ENCODE assay signal across 8 cellular contexts in genomic region chr19:2782357-2782935, GRCh38. TPM values are rescaled to one million over a fixed set of nuclear protein-coding genes. Genes with fewer than 3 reads are reported as not detected.
DNase-seq lines count a peak whose midpoint lies in the region; ATAC-seq and TF ChIP-seq lines count a peak whose summit lies in the region.

No MANE protein-coding gene starts in this region.

- H3K27me3 ChIP-seq in H7 (ENCODE audit: control insufficient read depth, insufficient read depth, low read length) (no peaks in the 10 kb centered on the region), skeletal muscle tissue (ENCODE audit: control insufficient read depth in 3 of 3, insufficient read depth in 3 of 3, low read length in 3 of 3) (no peaks in the 10 kb centered on the region)

- H3K36me3 Mint-ChIP-seq in T-helper 17 cell (ENCODE audit: low read depth): no peaks in the 10 kb centered on the region

- H3K4me3 ChIP-seq in H7 (ENCODE audit: insufficient read depth, low read depth, low read length): peak overlapping the region; percentile 99
- H3K4me3 ChIP-seq in fibroblast of the aortic adventitia (ENCODE audit: low read depth, low read length): peak overlapping the region; percentile 79
- H3K4me3 ChIP-seq in skeletal muscle tissue (ENCODE audit: low read length in 3 of 3): peak overlapping the region; percentile 80 to 98 (median 97)

- peak overlapping the region; percentile 89 for H3K4me3 Mint-ChIP-seq in T-helper 17 cell

- H3K4me1 ChIP-seq in skeletal muscle tissue (ENCODE audit: control insufficient read depth in 3 of 3, insufficient read depth in 3 of 3, low read length in 3 of 3): peaks cover 52 to 67% (median 64%) of the 10 kb centered on the region in 3 donors

- ATAC-seq in T-helper 17 cell (no peak), GM21423 (IDR thresholded peaks at IDR 0.05; ENCODE audit: unreplicated experiment) (no peak), HG03139 (IDR thresholded peaks at IDR 0.05; ENCODE audit: unreplicated experiment) (no peak)

- H3K9me3 ChIP-seq in T-helper 17 cell (ENCODE audit: control insufficient read depth, low read length, poor library complexity, severe bottlenecking) (no peaks in the 10 kb centered on the region), skeletal muscle tissue (ENCODE audit: control insufficient read depth in 3 of 3, low read length in 3 of 3) (no peaks in the 10 kb centered on the region)

- DNase-seq in H7: peak; percentile 53
- no peak for DNase-seq in T-helper 17 cell
- no peak for DNase-seq in fibroblast of the aortic adventitia (ENCODE audit: low read depth)
- DNase-seq in kidney glomerular epithelial cell (lab: John Stamatoyannopoulos, UW): no peak
- no peak for DNase-seq in SW480 (ENCODE audit: low spot score)

- peak overlapping the region; percentile 89 for H3K27ac Mint-ChIP-seq in T-helper 17 cell

- peak overlapping the region; percentile 97 for H3K27ac ChIP-seq in skeletal muscle tissue (ENCODE audit: low read depth, low read length)

- H3K27me3 Mint-ChIP-seq in T-helper 17 cell: no peaks in the 10 kb centered on the region

- no peak for TF ChIP-seq CTCF in fibroblast of the aortic adventitia (IDR thresholded peaks at IDR 0.05; ENCODE audit: insufficient read depth, low read length)

- H3K4me1 Mint-ChIP-seq in T-helper 17 cell: peaks cover 21% of the 10 kb centered on the region

- H3K9ac ChIP-seq in skeletal muscle tissue (ENCODE audit: low read depth in 1 of 3, low read length in 3 of 3): peak overlapping the region; percentile 96 to 100 (median 99)

- H3K36me3 ChIP-seq in H7 (replicated peaks; ENCODE audit: control insufficient read depth, insufficient read depth, low read length) (peaks cover 1% of the 10 kb centered on the region; the same call in 1 of the 2 replicates), skeletal muscle tissue (ENCODE audit: control insufficient read depth in 3 of 3, insufficient read depth in 3 of 3, low read length in 3 of 3) (no peaks in the 10 kb centered on the region)

RNA-seq across cellular contexts. Expression of gene SGTA, which starts 0.6 kb away (rescaled TPM):
- 97.4 and 103 TPM in 2 replicates for total RNA-seq in H7 (2014; rRNA removed; shearing (Covaris generic))
- 10 to 100 TPM; 29.2 to 31.9 TPM for total RNA-seq in T-helper 17 cell
- 39.4 and 40.3 TPM in 2 replicates for total RNA-seq in fibroblast of the aortic adventitia (ENCODE audit: low replicate concordance)
- 25.6 TPM for total RNA-seq in skeletal muscle tissue

RNA-seq across cellular contexts. Expression of gene THOP1, which starts 2.9 kb away (rescaled TPM):
- 206 and 287 TPM in 2 replicates for total RNA-seq in H7 (2014; rRNA removed; shearing (Covaris generic))
- 10 to 100 TPM; 24.2 to 28.1 TPM for total RNA-seq in T-helper 17 cell
- total RNA-seq in fibroblast of the aortic adventitia (ENCODE audit: low replicate concordance): 46.4 and 70.0 TPM in 2 replicates
- 34.4 TPM for total RNA-seq in skeletal muscle tissue

RNA-seq across cellular contexts. Expression of gene ZNF554, which starts 37.2 kb away (rescaled TPM):
- total RNA-seq in H7 (2014; rRNA removed; shearing (Covaris generic)): 5.3 and 6.8 TPM in 2 replicates
- total RNA-seq in T-helper 17 cell (1 to 10 TPM; 3.0 to 3.2 TPM), fibroblast of the aortic adventitia (ENCODE audit: low replicate concordance) (3.2 and 13.5 TPM in 2 replicates), skeletal muscle tissue (8.4 TPM)

RNA-seq across cellular contexts. Expression of gene SLC39A3, which starts 42.6 kb away (rescaled TPM):
- 42.5 and 45.8 TPM in 2 replicates for total RNA-seq in H7 (2014; rRNA removed; shearing (Covaris generic))
- total RNA-seq in T-helper 17 cell (10 to 100 TPM; 12.3 to 20.6 TPM), fibroblast of the aortic adventitia (ENCODE audit: low replicate concordance) (28.4 and 47.8 TPM in 2 replicates), skeletal muscle tissue (8.4 TPM)

RNA-seq across cellular contexts. Expression of gene ZNF555, which starts 58.8 kb away (rescaled TPM):
- total RNA-seq in H7 (2014; rRNA removed; shearing (Covaris generic)): 1.9 and 2.0 TPM in 2 replicates
- total RNA-seq in T-helper 17 cell (1 to 10 TPM; 3.0 to 3.4 TPM), fibroblast of the aortic adventitia (ENCODE audit: low replicate concordance) (5.9 and 7.0 TPM in 2 replicates), skeletal muscle tissue (15.7 TPM)
